ENCODE assay signal across 1 cellular context in genomic region chr2:168780671-168781071, GRCh38.
TF ChIP-seq lines count a peak whose summit lies in the region.

No MANE protein-coding gene starts in this region.

TF ChIP-seq in HepG2, 621 proteins besides CTCF, POLR2A, EP300 and RAD21 (continued from another document):
- TF ChIP-seq ZNF414 (CRISPR knock-in tag; IDR thresholded peaks at IDR 0.05): no peak
- no peak for TF ChIP-seq SOX13 (IDR thresholded peaks at IDR 0.05)
- peak in 1 of 2 experiments; percentile 66; a peak in 1 of 4 replicates for TF ChIP-seq SOX13 (CRISPR knock-in tag; conservative IDR thresholded peaks at IDR 0.05 in 1 of 2, IDR thresholded peaks at IDR 0.05 in 1 of 2)
- no peak for TF ChIP-seq NFIB (CRISPR knock-in tag; IDR thresholded peaks at IDR 0.05; ENCODE audit: borderline replicate concordance)
- peak; percentile 32; the same call in 1 of the 2 replicates for TF ChIP-seq TARDBP (CRISPR knock-in tag; IDR thresholded peaks at IDR 0.05)
- TF ChIP-seq ZBTB26 (CRISPR knock-in tag; IDR thresholded peaks at IDR 0.05; ENCODE audit: borderline replicate concordance): no peak
- no peak for TF ChIP-seq ZNF850 (CRISPR knock-in tag; conservative IDR thresholded peaks at IDR 0.05)
- peak; percentile 27; the same call in 1 of the 2 replicates for TF ChIP-seq PHF21A (CRISPR knock-in tag; IDR thresholded peaks at IDR 0.05)
- TF ChIP-seq FOSL2 (CRISPR knock-in tag; IDR thresholded peaks at IDR 0.05): peak; percentile 60
- TF ChIP-seq FOXA1 (IDR thresholded peaks at IDR 0.05): no peak
- TF ChIP-seq FOXA1 (CRISPR knock-in tag; IDR thresholded peaks at IDR 0.05): peak; percentile 62
- TF ChIP-seq CREM (IDR thresholded peaks at IDR 0.05): peak; percentile 20; the same call in 1 of the 2 replicates
- no peak for TF ChIP-seq CREM (CRISPR knock-in tag; IDR thresholded peaks at IDR 0.05)
- no peak for TF ChIP-seq HBP1 (CRISPR knock-in tag; IDR thresholded peaks at IDR 0.05; ENCODE audit: low read depth)
- 0 out of 2 replicates have a peak, but pooled peaks have one; percentile 29 for TF ChIP-seq FOXJ3 (CRISPR knock-in tag; IDR thresholded peaks at IDR 0.05; ENCODE audit: borderline replicate concordance)
- TF ChIP-seq NFE2L2 (IDR thresholded peaks at IDR 0.05; ENCODE audit: low read length): peak; percentile 6; the same call in 1 of the 2 replicates
- no peak for TF ChIP-seq ZBTB34 (CRISPR knock-in tag; IDR thresholded peaks at IDR 0.05)
- peak; percentile 50; the same call in 1 of the 2 replicates for TF ChIP-seq TBX2 (CRISPR knock-in tag; IDR thresholded peaks at IDR 0.05; ENCODE audit: borderline replicate concordance)
- TF ChIP-seq BRD4 (CRISPR knock-in tag; IDR thresholded peaks at IDR 0.05): no peak
- TF ChIP-seq ZKSCAN5 (CRISPR knock-in tag; IDR thresholded peaks at IDR 0.05): peak; percentile 67; the same call in 1 of the 2 replicates
- peak; percentile 38; the same call in 1 of the 2 replicates for TF ChIP-seq CEBPG (CRISPR knock-in tag; IDR thresholded peaks at IDR 0.05)
- no peak for TF ChIP-seq ZNF143 (CRISPR knock-in tag; IDR thresholded peaks at IDR 0.05)
- no peak for TF ChIP-seq ZNF484 (CRISPR knock-in tag; IDR thresholded peaks at IDR 0.05; ENCODE audit: borderline replicate concordance, low read depth)
- TF ChIP-seq ZNF292 (CRISPR knock-in tag; IDR thresholded peaks at IDR 0.05; ENCODE audit: borderline replicate concordance, low read depth): peak; percentile 40; the same call in 1 of the 2 replicates
- TF ChIP-seq ATF1 (CRISPR knock-in tag; IDR thresholded peaks at IDR 0.05): no peak
- TF ChIP-seq SOX6 (IDR thresholded peaks at IDR 0.05): no peak
- peak; percentile 63 for TF ChIP-seq SOX6 (CRISPR knock-in tag; IDR thresholded peaks at IDR 0.05)
- peak; percentile 80 for TF ChIP-seq CEBPB (IDR thresholded peaks at IDR 0.05; ENCODE audit: borderline replicate concordance, low read depth, low read length)
- no peak for TF ChIP-seq ADNP (CRISPR knock-in tag; IDR thresholded peaks at IDR 0.05)
- TF ChIP-seq HNF4A (CRISPR knock-in tag; IDR thresholded peaks at IDR 0.05): peak; percentile 42; the same call in 1 of the 2 replicates
- TF ChIP-seq RXRB (CRISPR knock-in tag; IDR thresholded peaks at IDR 0.05; ENCODE audit: borderline replicate concordance): no peak
- TF ChIP-seq ZNF569 (CRISPR knock-in tag; IDR thresholded peaks at IDR 0.05; ENCODE audit: borderline replicate concordance): no peak
- no peak for TF ChIP-seq SNAI1 (CRISPR knock-in tag; IDR thresholded peaks at IDR 0.05; ENCODE audit: borderline replicate concordance)
- TF ChIP-seq ETV5 (CRISPR knock-in tag; IDR thresholded peaks at IDR 0.05; ENCODE audit: borderline replicate concordance): peak; percentile 57; the same call in 1 of the 2 replicates
- TF ChIP-seq SOX5 (CRISPR knock-in tag; IDR thresholded peaks at IDR 0.05; ENCODE audit: borderline replicate concordance): peak; percentile 66
